In genomic region chrX:32572644-32573043, GRCh38 we compare ENCODE assay signal across 30 cellular contexts.
"Had no signal": no experiment of that assay in that cellular context is flagged by ENCODE, and none has a peak within 500 bp of the region (broad histone marks: within the 10 kb centered on the region; RNA-seq: fewer than 3 reads in every experiment).

No MANE protein-coding gene starts in this region.

- H3K27me3 Mint-ChIP-seq: activated B cell treated with CpG ODN at 0.5 μM for 24 hours; activated naive CD4-positive, alpha-beta T cell treated with anti-CD3 and anti-CD28 coated beads, Interleukin-2, amount 10 ng/mL, durations not matched to agents 7 days and 5 days; effector memory CD8-positive, alpha-beta T cell; naive B cell had no signal

- H3K27ac ChIP-seq: body of pancreas, colonic mucosa, dorsolateral prefrontal cortex, esophagus muscularis mucosa, right lobe of liver, stomach, suprapubic skin, tibial nerve had no signal

- H3K27me3 ChIP-seq: body of pancreas, colonic mucosa, esophagus muscularis mucosa, stomach, suprapubic skin had no signal

- H3K4me3 Mint-ChIP-seq: activated B cell treated with CpG ODN at 0.5 μM for 24 hours; activated naive CD4-positive, alpha-beta T cell treated with anti-CD3 and anti-CD28 coated beads, Interleukin-2, amount 10 ng/mL, durations not matched to agents 7 days and 5 days; activated T-cell treated with anti-CD3 and anti-CD28 coated beads, Interleukin-2, amount 50 U/mL, for 72 hours; effector memory CD8-positive, alpha-beta T cell; naive B cell; stimulated activated effector memory CD8-positive, alpha-beta T cell treated with anti-CD3 and anti-CD28 coated beads, Interleukin-12 subunit alpha, Interleukin-12 subunit beta, amount 100 ng/mL, for 72 hours had no signal

- H3K9me3 Mint-ChIP-seq: activated B cell treated with CpG ODN at 0.5 μM for 24 hours; activated naive CD4-positive, alpha-beta T cell treated with anti-CD3 and anti-CD28 coated beads, Interleukin-2, amount 10 ng/mL, durations not matched to agents 7 days and 5 days; activated T-cell treated with anti-CD3 and anti-CD28 coated beads, Interleukin-2, amount 50 U/mL, for 72 hours had no signal

- FAIRE-seq: endothelial cell of umbilical vein, small intestine, urothelium cell line had no signal

- H3K4me3 ChIP-seq: body of pancreas, colonic mucosa, dorsolateral prefrontal cortex, esophagus muscularis mucosa, mucosa of descending colon, right lobe of liver, stomach, suprapubic skin, tibial nerve had no signal

- H3K9me3 ChIP-seq: body of pancreas, colonic mucosa, esophagus muscularis mucosa, mucosa of descending colon, right lobe of liver, stomach, suprapubic skin, tibial nerve had no signal

- H3K36me3 Mint-ChIP-seq: activated naive CD4-positive, alpha-beta T cell treated with anti-CD3 and anti-CD28 coated beads, Interleukin-2, amount 10 ng/mL, durations not matched to agents 7 days and 5 days; naive B cell; stimulated activated effector memory CD8-positive, alpha-beta T cell treated with anti-CD3 and anti-CD28 coated beads, Interleukin-12 subunit alpha, Interleukin-12 subunit beta, amount 100 ng/mL, for 72 hours had no signal

- H3K27ac Mint-ChIP-seq: activated B cell treated with CpG ODN at 0.5 μM for 24 hours; activated naive CD4-positive, alpha-beta T cell treated with anti-CD3 and anti-CD28 coated beads, Interleukin-2, amount 10 ng/mL, durations not matched to agents 7 days and 5 days; activated T-cell treated with anti-CD3 and anti-CD28 coated beads, Interleukin-2, amount 50 U/mL, for 72 hours; effector memory CD8-positive, alpha-beta T cell; naive B cell; stimulated activated effector memory CD8-positive, alpha-beta T cell treated with anti-CD3 and anti-CD28 coated beads, Interleukin-12 subunit alpha, Interleukin-12 subunit beta, amount 100 ng/mL, for 72 hours had no signal

- ATAC-seq: activated T-cell treated with anti-CD3 and anti-CD28 coated beads, Interleukin-2, amount 50 U/mL, for 72 hours; body of pancreas; effector memory CD8-positive, alpha-beta T cell; left cardiac atrium; mucosa of descending colon; right lobe of liver; stimulated activated effector memory CD8-positive, alpha-beta T cell treated with anti-CD3 and anti-CD28 coated beads, Interleukin-12 subunit alpha, Interleukin-12 subunit beta, amount 100 ng/mL, for 72 hours had no signal

- H3K36me3 ChIP-seq: colonic mucosa, esophagus muscularis mucosa, right lobe of liver, stomach, suprapubic skin, tibial nerve had no signal

- H3K4me1 Mint-ChIP-seq: activated B cell treated with CpG ODN at 0.5 μM for 24 hours; activated naive CD4-positive, alpha-beta T cell treated with anti-CD3 and anti-CD28 coated beads, Interleukin-2, amount 10 ng/mL, durations not matched to agents 7 days and 5 days; naive B cell; stimulated activated effector memory CD8-positive, alpha-beta T cell treated with anti-CD3 and anti-CD28 coated beads, Interleukin-12 subunit alpha, Interleukin-12 subunit beta, amount 100 ng/mL, for 72 hours had no signal

- H3K4me1 ChIP-seq: body of pancreas, colonic mucosa, esophagus muscularis mucosa, right lobe of liver, stomach, suprapubic skin, tibial nerve had no signal

- DNase-seq: activated B cell treated with CpG ODN at 0.5 μM for 24 hours; activated CD4-positive, alpha-beta T cell treated with anti-CD3 and anti-CD28 coated beads for 4 hours; activated CD4-positive, alpha-beta T cell treated with anti-CD3 and anti-CD28 coated beads, Interleukin-2, amount 50 U/mL, for 48 hours; activated effector memory CD4-positive, alpha-beta T cell treated with Interleukin-2 at 50 U/mL for 16 hours; activated naive CD4-positive, alpha-beta T cell treated with anti-CD3 and anti-CD28 coated beads, Interleukin-2, amount 10 ng/mL, durations not matched to agents 7 days and 5 days; activated T-cell treated with anti-CD3 and anti-CD28 coated beads, Interleukin-2, amount 50 U/mL, for 72 hours; body of pancreas; central memory CD4-positive, alpha-beta T cell; colonic mucosa; dorsolateral prefrontal cortex; effector memory CD8-positive, alpha-beta T cell; glutamatergic neuron; hypothalamus; islet precursor cell; left cardiac atrium; mucosa of descending colon; naive B cell; occipital lobe; posterior cingulate gyrus; right lobe of liver; small intestine; stimulated activated CD4-positive, alpha-beta T cell treated with anti-CD3 and anti-CD28 coated beads, Interleukin-2, amount 100 ng/mL, for 24 hours; stomach; T-helper 9 cell had no signal
